Comparison of ENCODE assay signal across 9 cellular contexts in the genomic region with DNA sequence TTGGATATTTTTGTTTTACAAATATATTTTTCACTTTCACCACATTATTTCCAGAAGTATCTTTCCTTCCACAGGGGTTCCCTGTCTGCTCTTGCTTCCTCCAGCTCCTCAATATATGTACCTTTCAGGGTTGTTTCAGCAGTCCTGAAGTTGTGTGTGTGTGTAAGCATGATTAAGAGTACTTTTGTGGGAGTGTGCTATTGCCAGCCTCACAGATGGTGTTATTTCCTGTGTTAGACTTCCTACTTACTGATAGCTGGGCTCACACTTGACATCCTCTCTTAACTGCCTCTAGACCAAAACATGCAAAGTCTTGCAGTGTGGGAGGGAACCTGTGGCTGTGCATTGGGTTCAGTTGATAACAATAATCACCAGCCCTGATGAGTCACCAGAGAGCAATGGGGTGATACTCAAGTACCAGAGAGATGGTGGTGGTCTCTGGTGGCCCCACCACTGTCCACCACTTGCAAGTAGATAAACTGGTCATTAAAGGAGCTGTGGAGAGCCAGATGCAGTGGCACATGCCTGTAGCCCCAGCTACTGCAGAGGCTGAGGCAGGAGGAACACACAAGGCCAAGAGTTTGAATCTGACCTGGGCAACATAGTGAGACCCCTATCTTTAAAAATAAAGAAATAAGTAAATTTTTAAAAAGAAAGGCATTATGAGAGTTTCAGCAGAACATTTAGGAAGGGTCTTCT.
DNase-seq lines count a peak whose midpoint lies in the region; ATAC-seq and TF ChIP-seq lines count a peak whose summit lies in the region.
"Had no signal": no experiment of that assay in that cellular context is flagged by ENCODE, and none has a peak within 500 bp of the region (broad histone marks: within the 10 kb centered on the region; RNA-seq: fewer than 3 reads in every experiment).

No MANE protein-coding gene starts in this region.

- in situ Hi-C loops in Panc1 (cut with HindIII; ENCODE audit: low pct_unique_long_range_greater_than_20kb, low sequenced_read_pairs) = no loop called here

- peaks cover 9% of the 10 kb centered on the region; the same call in 1 of the 2 replicates for H3K4me1 ChIP-seq in Panc1 (ENCODE audit: control insufficient read depth, insufficient read depth, low read length)
- H3K4me1 ChIP-seq: adrenal gland had no signal

- POLR2A ChIA-PET in Panc1 (lab: Charles Lee) = no interaction called here

- ATAC-seq in HG02981 (IDR thresholded peaks at IDR 0.05; ENCODE audit: unreplicated experiment) = peak; percentile 80
- no peak for ATAC-seq in Panc1

- BruUV-seq in Panc1 (replicated peaks; lab: Mats Ljungman, UMichigan) = no TSS peak

- no peaks in the 10 kb centered on the region for H3K36me3 ChIP-seq in Panc1 (ENCODE audit: control insufficient read depth, insufficient read depth, low read length)
- H3K36me3 ChIP-seq: adrenal gland had no signal

- H3K27ac ChIP-seq in Panc1 (ENCODE audit: low read length) = peak overlapping the region; percentile 18; the same call in 1 of the 2 replicates
- H3K27ac ChIP-seq: adrenal gland had no signal

- intact Hi-C loops in Panc1 (cut with micrococcal nuclease; ENCODE audit: unreplicated experiment) = no loop called here

- H3K4me3 ChIP-seq in Panc1 (ENCODE audit: low read depth in 2 of 2, low read length in 2 of 2) = no peak overlapping the region
- H3K4me3 ChIP-seq: adrenal gland had no signal

- H3K27me3 ChIP-seq in Panc1 (ENCODE audit: control insufficient read depth, insufficient read depth, low read length) = no peaks in the 10 kb centered on the region
- H3K27me3 ChIP-seq: adrenal gland had no signal

- TF ChIP-seq CTCF in Panc1 (IDR thresholded peaks at IDR 0.05) = no peak

- H3K9me3 ChIP-seq in Panc1 (ENCODE audit: control insufficient read depth, insufficient read depth, low read depth, low read length) = no peaks in the 10 kb centered on the region
- H3K9me3 ChIP-seq: adrenal gland had no signal

- CTCF ChIA-PET in Panc1 (lab: Charles Lee) = no interaction called here

- DNase-seq in NK-92 treated with Interleukin-12 subunit alpha and Interleukin-12 subunit beta, amount 100 ng/mL, for 24 hours (lab: John Stamatoyannopoulos, UW) = peak; percentile 58
- DNase-seq in NK-92 (lab: John Stamatoyannopoulos, UW; ENCODE audit: unreplicated experiment) = no peak
- no peak for DNase-seq in Panc1 (ENCODE audit: low read depth, low spot score)
- DNase-seq in activated naive CD8-positive, alpha-beta T cell treated with anti-CD3 and anti-CD28 coated beads, Interleukin-2, amount 50 U/mL, for 16 hours (ENCODE audit: low read depth, low spot score) = peak; percentile 9
- DNase-seq in stimulated activated CD4-positive, alpha-beta T cell treated with anti-CD3 and anti-CD28 coated beads, TNF-alpha, amount 100 ng/mL, for 4 hours (ENCODE audit: low read depth in 3 of 3) = peak in 2 of 3 experiments; percentile 9 to 37
- no peak for DNase-seq in NCI-H1105 (lab: John Stamatoyannopoulos, UW)
- DNase-seq in NCI-H2196 treated with DMSO at 0.1 percent for 48 hours (lab: John Stamatoyannopoulos, UW; ENCODE audit: unreplicated experiment) = no peak

Comparison
In these comparisons a context has a peak if more than half of its experiments do, and no peak if none do; other contexts are left out.
1. DNase-seq: peak in NK-92 treated with Interleukin-12 subunit alpha and Interleukin-12 subunit beta, amount 100 ng/mL, for 24 hours (single experiment), activated naive CD8-positive, alpha-beta T cell treated with anti-CD3 and anti-CD28 coated beads, Interleukin-2, amount 50 U/mL, for 16 hours (single experiment) and stimulated activated CD4-positive, alpha-beta T cell treated with anti-CD3 and anti-CD28 coated beads, TNF-alpha, amount 100 ng/mL, for 4 hours (2 of 3); none in NK-92 (single experiment), Panc1 (single experiment), NCI-H1105 (single experiment) and NCI-H2196 treated with DMSO at 0.1 percent for 48 hours (single experiment).